1 cellular context compared by ENCODE assay signal in the genomic region with DNA sequence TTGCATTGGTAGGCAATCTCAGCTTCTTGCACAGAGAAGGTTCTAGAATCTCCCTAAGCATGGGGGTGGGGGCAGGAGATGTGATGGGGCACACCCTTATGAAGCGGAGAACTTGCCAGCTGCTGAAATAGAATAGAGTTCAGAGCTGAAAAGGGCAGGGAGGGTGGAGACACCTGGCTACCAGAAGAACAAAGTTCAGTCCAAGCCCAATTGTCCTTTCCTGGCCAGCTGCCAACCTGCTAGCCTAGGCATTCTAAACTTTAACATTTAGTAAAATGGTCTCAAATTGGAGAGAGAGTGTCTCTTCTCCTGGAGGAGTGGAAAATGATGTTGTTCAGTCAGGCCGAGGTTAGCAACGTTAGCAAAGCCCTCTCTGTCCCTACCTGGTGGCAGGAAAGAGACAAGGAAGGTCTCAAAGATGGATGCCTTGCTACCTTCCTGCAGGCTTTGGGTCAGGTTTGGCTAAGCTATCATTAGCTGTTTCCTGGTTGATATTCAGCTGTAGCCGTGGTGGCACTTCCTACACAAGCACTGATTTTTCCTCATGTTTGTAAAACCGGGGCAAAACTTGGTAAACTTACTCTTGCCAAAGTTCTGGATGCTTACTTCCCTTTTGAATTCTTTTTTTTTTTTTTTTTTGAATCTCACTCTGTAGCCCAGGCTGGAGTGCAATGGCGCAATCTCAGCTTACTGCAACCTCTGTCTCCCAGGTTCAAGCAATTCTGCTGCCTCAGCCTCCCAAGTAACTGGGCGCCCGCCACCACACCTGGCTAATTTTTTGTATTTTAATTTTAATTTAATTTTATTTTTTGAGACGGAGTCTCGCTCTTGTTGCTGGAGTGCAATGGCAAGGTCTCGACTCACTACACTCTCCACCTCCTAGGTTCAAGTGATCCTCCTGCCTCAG.
TF ChIP-seq lines count a peak whose summit lies in the region.

No MANE protein-coding gene starts in this region.

TF ChIP-seq in IMR-90, 13 proteins besides CTCF, POLR2A, EP300 and RAD21:
- TF ChIP-seq SMC3 (IDR thresholded peaks at IDR 0.05; ENCODE audit: low read depth, low read length) (no peak), FOS (IDR thresholded peaks at IDR 0.05; ENCODE audit: low read depth, low read length) (no peak), MAZ (IDR thresholded peaks at IDR 0.05; ENCODE audit: borderline replicate concordance, low read depth, low read length) (no peak), RCOR1 (IDR thresholded peaks at IDR 0.05; ENCODE audit: insufficient replicate concordance, low read length) (no peak), NFE2L2 (IDR thresholded peaks at IDR 0.05; ENCODE audit: low read depth, low read length) (no peak), RFX5 (IDR thresholded peaks at IDR 0.05; ENCODE audit: low read depth, low read length) (no peak), CEBPB (IDR thresholded peaks at IDR 0.05; ENCODE audit: low read depth, low read length) (no peak), BHLHE40 (IDR thresholded peaks at IDR 0.05; ENCODE audit: low read depth, low read length) (no peak), CHD1 (IDR thresholded peaks at IDR 0.05; ENCODE audit: low read depth, low read length) (no peak)
- TF ChIP-seq, protein P1, sequence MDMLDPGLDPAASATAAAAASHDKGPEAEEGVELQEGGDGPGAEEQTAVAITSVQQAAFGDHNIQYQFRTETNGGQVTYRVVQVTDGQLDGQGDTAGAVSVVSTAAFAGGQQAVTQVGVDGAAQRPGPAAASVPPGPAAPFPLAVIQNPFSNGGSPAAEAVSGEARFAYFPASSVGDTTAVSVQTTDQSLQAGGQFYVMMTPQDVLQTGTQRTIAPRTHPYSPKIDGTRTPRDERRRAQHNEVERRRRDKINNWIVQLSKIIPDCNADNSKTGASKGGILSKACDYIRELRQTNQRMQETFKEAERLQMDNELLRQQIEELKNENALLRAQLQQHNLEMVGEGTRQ (IDR thresholded peaks at IDR 0.05; ENCODE audit: low read depth, low read length), result no peak
- TF ChIP-seq, protein P2, sequence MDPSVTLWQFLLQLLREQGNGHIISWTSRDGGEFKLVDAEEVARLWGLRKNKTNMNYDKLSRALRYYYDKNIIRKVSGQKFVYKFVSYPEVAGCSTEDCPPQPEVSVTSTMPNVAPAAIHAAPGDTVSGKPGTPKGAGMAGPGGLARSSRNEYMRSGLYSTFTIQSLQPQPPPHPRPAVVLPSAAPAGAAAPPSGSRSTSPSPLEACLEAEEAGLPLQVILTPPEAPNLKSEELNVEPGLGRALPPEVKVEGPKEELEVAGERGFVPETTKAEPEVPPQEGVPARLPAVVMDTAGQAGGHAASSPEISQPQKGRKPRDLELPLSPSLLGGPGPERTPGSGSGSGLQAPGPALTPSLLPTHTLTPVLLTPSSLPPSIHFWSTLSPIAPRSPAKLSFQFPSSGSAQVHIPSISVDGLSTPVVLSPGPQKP (IDR thresholded peaks at IDR 0.05; ENCODE audit: borderline replicate concordance, low read depth, low read length), result no peak
TF ChIP-seq in IMR-90: peak in this region for 0.
